16 cellular contexts compared by ENCODE assay signal in genomic region chr13:75355609-75356008, GRCh38.
DNase-seq lines count a peak whose midpoint lies in the region; ATAC-seq, FAIRE-seq and TF ChIP-seq lines count a peak whose summit lies in the region.
"Had no signal": no experiment of that assay in that cellular context is flagged by ENCODE, and none has a peak within 500 bp of the region (broad histone marks: within the 10 kb centered on the region; RNA-seq: fewer than 3 reads in every experiment).

No MANE protein-coding gene starts in this region.

- no peak overlapping the region for H3K4me2 ChIP-seq in A549
- H3K4me2 ChIP-seq: KMS-11 had no signal

- intact Hi-C loops in gastrocnemius medialis (cut with DNase I; ENCODE audit: low total_unique reads), result loop anchor here (5.0 kb wide), 1 partner anchor 38 kb away; no protein-coding TSS in a partner anchor

- TF ChIP-seq POLR2A in A549 (IDR thresholded peaks at IDR 0.05; ENCODE audit: low read length), result no peak
- TF ChIP-seq POLR2A in gastrocnemius medialis (IDR thresholded peaks at IDR 0.05), result no peak

- no peaks in the 10 kb centered on the region for H3K36me3 ChIP-seq in gastrocnemius medialis

- no peak for DNase-seq in A549 (ENCODE audit: low read depth in 1 of 2, low spot score in 1 of 2)
- DNase-seq in HFFc6, result no peak
- no peak for DNase-seq in glutamatergic neuron
- DNase-seq in gastrocnemius medialis, result no peak
- DNase-seq in activated effector memory CD4-positive, alpha-beta T cell treated with anti-CD3 and anti-CD28 coated beads, Interleukin-2, amount 50 U/mL, for 16 hours, result no peak
- DNase-seq in cerebellar nuclear complex (lab: John Stamatoyannopoulos, UW), result no peak
- DNase-seq: C1 segment of cervical spinal cord; CD4-positive, alpha-beta T cell; DMS79; HCEC 1CT had no signal

- H3K9me3 ChIP-seq in A549 (no peaks in the 10 kb centered on the region), gastrocnemius medialis (no peaks in the 10 kb centered on the region)

- H3K27ac ChIP-seq in A549 (no peak overlapping the region), gastrocnemius medialis (peak overlapping the region in 3 of 4 donors; percentile 29 to 51 (median 50))
- H3K27ac ChIP-seq: KMS-11 had no signal

- TF ChIP-seq RAD21 in A549 (conservative IDR thresholded peaks at IDR 0.05 in 1 of 2, IDR thresholded peaks at IDR 0.05 in 1 of 2), result no peak

- CTCF ChIA-PET in A549 (lab: Yijun Ruan, JAX), result no interaction called here

- H3K4me3 ChIP-seq in A549, result no peak overlapping the region
- H3K4me3 ChIP-seq in gastrocnemius medialis, result no peak overlapping the region

- ATAC-seq in A549 (no peak), gastrocnemius medialis (no peak), GM18519 (IDR thresholded peaks at IDR 0.05; ENCODE audit: low FRiP score, unreplicated experiment) (no peak)

- peak overlapping the region; percentile 74 for H3K27ac Mint-ChIP-seq in HFFc6
- H3K27ac Mint-ChIP-seq in glutamatergic neuron (ENCODE audit: unreplicated experiment), result peak overlapping the region; percentile 26
- H3K27ac Mint-ChIP-seq: B cell; CD4-positive, alpha-beta T cell; IgD-negative memory B cell had no signal

- H3K27me3 ChIP-seq in gastrocnemius medialis, result no peaks in the 10 kb centered on the region

- no peak for TF ChIP-seq EP300 in A549 (IDR thresholded peaks at IDR 0.05)

- H3K36me3 Mint-ChIP-seq in HFFc6 (ENCODE audit: low read depth), result peaks cover 25% of the 10 kb centered on the region
- H3K36me3 Mint-ChIP-seq in glutamatergic neuron (ENCODE audit: unreplicated experiment), result no peaks in the 10 kb centered on the region

- no peaks in the 10 kb centered on the region for H3K9me3 Mint-ChIP-seq in HFFc6
- H3K9me3 Mint-ChIP-seq in glutamatergic neuron (ENCODE audit: unreplicated experiment), result no peaks in the 10 kb centered on the region
- H3K9me3 Mint-ChIP-seq: CD4-positive, alpha-beta T cell; IgD-negative memory B cell had no signal

- peak overlapping the region; percentile 52; the same call in 1 of the 2 replicates for H3K4me3 Mint-ChIP-seq in HFFc6
- H3K4me3 Mint-ChIP-seq in glutamatergic neuron (ENCODE audit: unreplicated experiment), result no peak overlapping the region
- H3K4me3 Mint-ChIP-seq: B cell; CD4-positive, alpha-beta T cell; IgD-negative memory B cell had no signal

- no peak for FAIRE-seq in A549 (lab: Jason Lieb, UNC)
- FAIRE-seq: GM12891, GM19239 had no signal

- peaks cover 79% of the 10 kb centered on the region for H3K4me1 Mint-ChIP-seq in HFFc6 (ENCODE audit: low read depth)
- H3K4me1 Mint-ChIP-seq in glutamatergic neuron (ENCODE audit: low read depth, unreplicated experiment), result peaks cover 20% of the 10 kb centered on the region
- H3K4me1 Mint-ChIP-seq: B cell, IgD-negative memory B cell had no signal

- POLR2A ChIA-PET in A549 (lab: Yijun Ruan, JAX), result no interaction called here

- TF ChIP-seq CTCF in A549 (IDR thresholded peaks at IDR 0.05) (no peak), HFFc6 (IDR thresholded peaks at IDR 0.05) (no peak), glutamatergic neuron (IDR thresholded peaks at IDR 0.05; ENCODE audit: partially characterized antibody, unreplicated experiment) (no peak), gastrocnemius medialis (IDR thresholded peaks at IDR 0.05 in 4 of 5, conservative IDR thresholded peaks at IDR 0.05 in 1 of 5) (no peak)

- in situ Hi-C loops in gastrocnemius medialis (cut with MboI; ENCODE audit: low sequenced_read_pairs in 4 of 4), result no loop called here

- H3K27me3 Mint-ChIP-seq in HFFc6 (ENCODE audit: insufficient read depth), result no peaks in the 10 kb centered on the region
- no peaks in the 10 kb centered on the region for H3K27me3 Mint-ChIP-seq in glutamatergic neuron (ENCODE audit: unreplicated experiment)
- H3K27me3 Mint-ChIP-seq: B cell; CD4-positive, alpha-beta T cell had no signal

- H3K4me1 ChIP-seq in A549 (peaks cover 6% of the 10 kb centered on the region; the same call in 1 of the 3 replicates), gastrocnemius medialis (peaks cover 39 to 48% of the 10 kb centered on the region in 2 donors)

TF ChIP-seq in A549, 52 proteins besides CTCF, POLR2A, EP300 and RAD21:
- TF ChIP-seq CBX8 (IDR thresholded peaks at IDR 0.05) (no peak), MAFK (IDR thresholded peaks at IDR 0.05; ENCODE audit: partially characterized antibody) (peak; percentile 28), KDM1A (IDR thresholded peaks at IDR 0.05; ENCODE audit: low read depth) (no peak), ZNF302 (CRISPR knock-in tag; IDR thresholded peaks at IDR 0.05) (no peak), MYC (IDR thresholded peaks at IDR 0.05; ENCODE audit: borderline replicate concordance, low read length) (no peak)

Comparison
In these comparisons a context has a peak if more than half of its experiments do, and no peak if none do; other contexts are left out.
1. H3K27ac ChIP-seq: peak in gastrocnemius medialis (3 of 4); none in A549 (0 of 2).